Comparison of ENCODE assay signal across 28 cellular contexts in the genomic region with DNA sequence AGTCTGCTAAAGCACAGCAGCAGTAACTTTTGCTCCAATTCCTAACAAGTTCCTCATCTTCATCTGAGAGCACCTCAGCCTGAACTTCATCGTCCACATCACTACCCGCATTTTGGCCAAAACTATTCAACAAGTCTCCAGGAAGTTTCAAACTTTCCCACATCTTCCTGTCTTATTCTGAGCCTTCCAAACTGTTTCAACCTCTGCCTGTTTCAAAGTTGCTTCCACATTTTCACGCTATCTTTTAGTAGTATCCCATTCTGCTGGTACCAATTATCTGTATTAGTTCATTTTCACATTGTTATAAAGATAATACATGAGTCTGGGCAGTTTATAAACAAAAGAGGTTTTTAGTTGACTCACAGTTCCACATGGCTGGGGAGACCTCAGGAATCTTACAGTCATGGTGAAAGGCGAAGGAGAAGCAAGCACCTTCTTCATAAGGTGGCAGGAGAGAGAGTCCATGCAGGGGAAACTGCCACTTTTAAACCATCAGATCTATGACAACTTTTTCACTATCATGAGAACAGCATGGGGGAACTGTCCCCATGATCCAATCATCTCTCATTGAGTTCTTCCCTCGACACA.
A peak's percentile ranks its signal among the peaks of the same experiment; 100 is the strongest.
DNase-seq lines count a peak whose midpoint lies in the region; ATAC-seq, FAIRE-seq and TF ChIP-seq lines count a peak whose summit lies in the region.
"Had no signal": no experiment of that assay in that cellular context is flagged by ENCODE, and none has a peak within 500 bp of the region (broad histone marks: within the 10 kb centered on the region; RNA-seq: fewer than 3 reads in every experiment).

No MANE protein-coding gene starts in this region.

- peaks cover 4% of the 10 kb centered on the region for H3K9me3 Mint-ChIP-seq in astrocyte (ENCODE audit: unreplicated experiment)

- TF ChIP-seq CTCF in astrocyte (IDR thresholded peaks at IDR 0.05; ENCODE audit: insufficient read depth, low read depth, low read length) (no peak), fibroblast of mammary gland (conservative IDR thresholded peaks at IDR 0.05; ENCODE audit: control insufficient read depth, insufficient read depth, low read depth, low read length) (no peak)

- DNase-seq in Caki2 (ENCODE audit: low read depth) (peak; percentile 3), astrocyte (ENCODE audit: low read depth) (peak; percentile 2), fibroblast of mammary gland (ENCODE audit: low read depth) (peak; percentile 57), renal cortical epithelial cell (ENCODE audit: low read depth) (peak; percentile 11), T-helper 17 cell (no peak)
- DNase-seq: AML-193; C1 segment of cervical spinal cord; CD4-positive, alpha-beta memory T cell; COR-L47; DMS79; GF-D8; GOT3; IMR-90; KG1; MM.1S; NCI-H1694 treated with DMSO at 0.1 percent for 48 hours; NCI-H2081; NCI-H2227 treated with DMSO at 0.1 percent for 48 hours; NCI-H510A; NCI-H69; Peyer's patch; SIG-M5 had no signal

- H3K4me1 ChIP-seq in astrocyte (ENCODE audit: insufficient read depth, low read length), result no peaks in the 10 kb centered on the region
- H3K4me1 ChIP-seq: HAP-1, Peyer's patch had no signal

- H3K36me3 Mint-ChIP-seq in astrocyte (ENCODE audit: low read depth, unreplicated experiment) (no peaks in the 10 kb centered on the region), T-helper 17 cell (ENCODE audit: low read depth) (no peaks in the 10 kb centered on the region)
- H3K36me3 Mint-ChIP-seq: CD4-positive, alpha-beta memory T cell had no signal

- ATAC-seq in T-helper 17 cell (no peak), HG03460 (IDR thresholded peaks at IDR 0.05; ENCODE audit: unreplicated experiment) (no peak), HG03342 (IDR thresholded peaks at IDR 0.05; ENCODE audit: unreplicated experiment) (no peak)

- H3K9me3 ChIP-seq in astrocyte (ENCODE audit: insufficient read depth, low read depth, low read length), result peaks cover 2% of the 10 kb centered on the region
- H3K9me3 ChIP-seq in T-helper 17 cell (ENCODE audit: control insufficient read depth, low read length, poor library complexity, severe bottlenecking), result no peaks in the 10 kb centered on the region

- in situ Hi-C loops in Caki2 (cut with HindIII; ENCODE audit: low pct_unique_long_range_greater_than_20kb, low sequenced_read_pairs), result no loop called here

- no peak for FAIRE-seq in astrocyte (lab: Jason Lieb, UNC)
- FAIRE-seq: A204.1, GM12891 had no signal

- no peaks in the 10 kb centered on the region for H3K27me3 Mint-ChIP-seq in astrocyte (ENCODE audit: low read depth, unreplicated experiment)
- H3K27me3 Mint-ChIP-seq in T-helper 17 cell, result no peaks in the 10 kb centered on the region
- H3K27me3 Mint-ChIP-seq: CD4-positive, alpha-beta memory T cell had no signal

- H3K27me3 ChIP-seq in astrocyte (ENCODE audit: insufficient read depth, low read length), result no peaks in the 10 kb centered on the region
- H3K27me3 ChIP-seq: Peyer's patch had no signal

- H3K27ac ChIP-seq in astrocyte (ENCODE audit: low read depth, low read length), result no peak overlapping the region
- H3K27ac ChIP-seq: Peyer's patch, SK-N-MC had no signal

- no peak overlapping the region for H2AFZ ChIP-seq in astrocyte (ENCODE audit: low read depth, low read length)

- H3K4me2 ChIP-seq in astrocyte (ENCODE audit: low read length), result no peak overlapping the region

- H3K9ac ChIP-seq in astrocyte (ENCODE audit: low read length), result no peak overlapping the region

- H3K4me3 Mint-ChIP-seq in astrocyte (ENCODE audit: unreplicated experiment) (no peak overlapping the region), T-helper 17 cell (no peak overlapping the region)
- H3K4me3 Mint-ChIP-seq: CD4-positive, alpha-beta memory T cell had no signal

- peaks cover 2% of the 10 kb centered on the region for H3K4me1 Mint-ChIP-seq in astrocyte (ENCODE audit: low read depth, unreplicated experiment)
- H3K4me1 Mint-ChIP-seq in T-helper 17 cell, result no peaks in the 10 kb centered on the region
- H3K4me1 Mint-ChIP-seq: CD4-positive, alpha-beta memory T cell had no signal

- no peaks in the 10 kb centered on the region for H3K36me3 ChIP-seq in astrocyte (ENCODE audit: insufficient read depth, low read length)
- H3K36me3 ChIP-seq: HAP-1, Peyer's patch had no signal

- no peak overlapping the region for H3K4me3 ChIP-seq in astrocyte (ENCODE audit: insufficient read depth, low read depth, low read length)
- H3K4me3 ChIP-seq in fibroblast of mammary gland (ENCODE audit: control insufficient read depth, low read depth, low read length), result no peak overlapping the region
- H3K4me3 ChIP-seq: HAP-1, Peyer's patch, SK-N-MC had no signal

- H3K27ac Mint-ChIP-seq in astrocyte (ENCODE audit: unreplicated experiment), result no peak overlapping the region
- H3K27ac Mint-ChIP-seq in T-helper 17 cell, result no peak overlapping the region
- H3K27ac Mint-ChIP-seq: CD4-positive, alpha-beta memory T cell had no signal

- no peaks in the 10 kb centered on the region for H3K79me2 ChIP-seq in astrocyte (ENCODE audit: insufficient read depth, low read length)

- no peaks in the 10 kb centered on the region for H4K20me1 ChIP-seq in astrocyte (ENCODE audit: insufficient read depth, low read length)

Comparison
In these comparisons a context has a peak if more than half of its experiments do, and no peak if none do; other contexts are left out.
1. DNase-seq: peak in Caki2 (single experiment), astrocyte (single experiment), fibroblast of mammary gland (single experiment) and renal cortical epithelial cell (single experiment); none in T-helper 17 cell (0 of 3).